Comparison of ENCODE assay signal across 1 cellular context in genomic region chr2:20223345-20224190, GRCh38.
TF ChIP-seq lines count a peak whose summit lies in the region.

No MANE protein-coding gene starts in this region.

TF ChIP-seq in HepG2, 621 proteins besides CTCF, POLR2A, EP300 and RAD21 (continued from another document and continues in another):
- TF ChIP-seq ZFP1 (CRISPR knock-in tag; IDR thresholded peaks at IDR 0.05), result no peak
- no peak for TF ChIP-seq FOXO4 (CRISPR knock-in tag; conservative IDR thresholded peaks at IDR 0.05)
- peak; percentile 91; the same call in 1 of the 2 replicates for TF ChIP-seq ZNF598 (CRISPR knock-in tag; IDR thresholded peaks at IDR 0.05; ENCODE audit: borderline replicate concordance)
- TF ChIP-seq SRSF9 (IDR thresholded peaks at IDR 0.05; ENCODE audit: borderline replicate concordance, insufficient read depth, low read depth, low read length, poor library complexity, severe bottlenecking), result no peak
- 0 out of 2 replicates have a peak, but pooled peaks have one; percentile 18 for TF ChIP-seq CBX5 (CRISPR knock-in tag; IDR thresholded peaks at IDR 0.05; ENCODE audit: borderline replicate concordance)
- peak; percentile 40; the same call in 1 of the 2 replicates for TF ChIP-seq ZNF574 (CRISPR knock-in tag; IDR thresholded peaks at IDR 0.05)
- TF ChIP-seq SETDB1 (CRISPR knock-in tag; IDR thresholded peaks at IDR 0.05; ENCODE audit: borderline replicate concordance), result no peak
- TF ChIP-seq ZNF263 (CRISPR knock-in tag; IDR thresholded peaks at IDR 0.05), result 0 out of 2 replicates have a peak, but pooled peaks have one; percentile 9
- TF ChIP-seq ZNF205 (CRISPR knock-in tag; IDR thresholded peaks at IDR 0.05), result peak; percentile 54; the same call in 1 of the 2 replicates
- no peak for TF ChIP-seq TFE3 (CRISPR knock-in tag; IDR thresholded peaks at IDR 0.05)
- TF ChIP-seq ZNF816 (CRISPR knock-in tag; IDR thresholded peaks at IDR 0.05; ENCODE audit: borderline replicate concordance), result peak; percentile 87
- peak; percentile 63; the same call in 1 of the 2 replicates for TF ChIP-seq ZNF747 (CRISPR knock-in tag; IDR thresholded peaks at IDR 0.05; ENCODE audit: borderline replicate concordance)
- TF ChIP-seq ZNF451 (CRISPR knock-in tag; IDR thresholded peaks at IDR 0.05), result 0 out of 2 replicates have a peak, but pooled peaks have one; percentile 35
- no peak for TF ChIP-seq ZBTB1 (CRISPR knock-in tag; IDR thresholded peaks at IDR 0.05; ENCODE audit: borderline replicate concordance)
- no peak for TF ChIP-seq PLRG1 (conservative IDR thresholded peaks at IDR 0.05)
- TF ChIP-seq GLI4 (CRISPR knock-in tag; IDR thresholded peaks at IDR 0.05; ENCODE audit: borderline replicate concordance), result no peak; the same call in 1 of the 2 replicates
- TF ChIP-seq IRF1 (CRISPR knock-in tag; IDR thresholded peaks at IDR 0.05; ENCODE audit: low read depth), result no peak
- peak; percentile 49; the same call in 1 of the 2 replicates for TF ChIP-seq SMYD3 (CRISPR knock-in tag; IDR thresholded peaks at IDR 0.05)
- 0 out of 2 replicates have a peak, but pooled peaks have one; percentile 86 for TF ChIP-seq PAX8 (CRISPR knock-in tag; IDR thresholded peaks at IDR 0.05; ENCODE audit: borderline replicate concordance)
- TF ChIP-seq ATF5 (CRISPR knock-in tag; IDR thresholded peaks at IDR 0.05; ENCODE audit: low read depth), result no peak
- no peak for TF ChIP-seq NPAS2 (CRISPR knock-in tag; IDR thresholded peaks at IDR 0.05; ENCODE audit: borderline replicate concordance)
- TF ChIP-seq RFX1 (IDR thresholded peaks at IDR 0.05), result no peak
- 0 out of 2 replicates have a peak, but pooled peaks have one; percentile 59 for TF ChIP-seq NFATC3 (CRISPR knock-in tag; IDR thresholded peaks at IDR 0.05)
- TF ChIP-seq THAP9 (CRISPR knock-in tag; IDR thresholded peaks at IDR 0.05; ENCODE audit: borderline replicate concordance), result peak; percentile 19; the same call in 1 of the 2 replicates
- no peak for TF ChIP-seq ZNF382 (CRISPR knock-in tag; IDR thresholded peaks at IDR 0.05; ENCODE audit: borderline replicate concordance)
- no peak; the same call in 1 of the 2 replicates for TF ChIP-seq ZNF770 (CRISPR knock-in tag; IDR thresholded peaks at IDR 0.05)
- 0 out of 2 replicates have a peak, but pooled peaks have one; percentile 44 for TF ChIP-seq ZNF512B (CRISPR knock-in tag; IDR thresholded peaks at IDR 0.05; ENCODE audit: borderline replicate concordance)
- no peak for TF ChIP-seq GLMP (CRISPR knock-in tag; IDR thresholded peaks at IDR 0.05; ENCODE audit: borderline replicate concordance)
- peak; percentile 56 for TF ChIP-seq AGO1 (IDR thresholded peaks at IDR 0.05; ENCODE audit: low read depth, low read length, poor library complexity, severe bottlenecking)
- TF ChIP-seq ZNF782 (CRISPR knock-in tag; IDR thresholded peaks at IDR 0.05; ENCODE audit: borderline replicate concordance), result peak; percentile 23; the same call in 1 of the 2 replicates
- TF ChIP-seq ZNF138 (CRISPR knock-in tag; IDR thresholded peaks at IDR 0.05; ENCODE audit: low read depth), result 0 out of 2 replicates have a peak, but pooled peaks have one; percentile 53
- peak; percentile 77 for TF ChIP-seq HDAC1 (CRISPR knock-in tag; IDR thresholded peaks at IDR 0.05)
- 0 out of 2 replicates have a peak, but pooled peaks have one; percentile 54 for TF ChIP-seq PRMT3 (CRISPR knock-in tag; IDR thresholded peaks at IDR 0.05; ENCODE audit: borderline replicate concordance, low read depth)
- TF ChIP-seq ZNF367 (CRISPR knock-in tag; IDR thresholded peaks at IDR 0.05; ENCODE audit: borderline replicate concordance), result 0 out of 2 replicates have a peak, but pooled peaks have one; percentile 75
- TF ChIP-seq ZNF446 (CRISPR knock-in tag; IDR thresholded peaks at IDR 0.05), result peak; percentile 77; the same call in 1 of the 2 replicates
- TF ChIP-seq ZNF414 (CRISPR knock-in tag; IDR thresholded peaks at IDR 0.05), result peak; percentile 12; the same call in 1 of the 2 replicates
- no peak for TF ChIP-seq ZBTB7A (CRISPR knock-in tag; IDR thresholded peaks at IDR 0.05)
- 0 out of 2 replicates have a peak, but pooled peaks have one; percentile 13 for TF ChIP-seq ZNF639 (CRISPR knock-in tag; conservative IDR thresholded peaks at IDR 0.05)
- TF ChIP-seq BHLHE40 (IDR thresholded peaks at IDR 0.05; ENCODE audit: low read length), result 0 out of 2 replicates have a peak, but pooled peaks have one; percentile 8
- no peak for TF ChIP-seq PPARG (CRISPR knock-in tag; conservative IDR thresholded peaks at IDR 0.05)
